ENCODE assay signal across 23 cellular contexts in genomic region chr2:30636311-30636710, GRCh38.
"Had no signal": no experiment of that assay in that cellular context is flagged by ENCODE, and none has a peak within 500 bp of the region (broad histone marks: within the 10 kb centered on the region; RNA-seq: fewer than 3 reads in every experiment).

No MANE protein-coding gene starts in this region.

- H2AFZ ChIP-seq: neural progenitor cell had no signal

- H3K9ac ChIP-seq: neural progenitor cell had no signal

- H3K27ac ChIP-seq: cardiac muscle cell, esophagus squamous epithelium, gastrocnemius medialis, left ventricle myocardium inferior, neural progenitor cell, ovary, prostate gland, thoracic aorta had no signal

- H3K27me3 ChIP-seq: cardiac muscle cell, esophagus squamous epithelium, gastrocnemius medialis, neural progenitor cell, ovary, spleen had no signal

- H3K4me1 ChIP-seq: esophagus squamous epithelium, prostate gland had no signal

- H3K4me3 ChIP-seq: cardiac muscle cell, esophagus squamous epithelium, gastrocnemius medialis, left ventricle myocardium inferior, neural progenitor cell, ovary, prostate gland, spleen, thoracic aorta had no signal

- H3K36me3 ChIP-seq: cardiac muscle cell, gastrocnemius medialis, neural progenitor cell, ovary, prostate gland, thoracic aorta had no signal

- H3K9me3 ChIP-seq: esophagus squamous epithelium, gastrocnemius medialis, left ventricle myocardium inferior, ovary, prostate gland, spleen, thoracic aorta had no signal

- DNase-seq: activated B cell treated with CpG ODN at 0.5 μM for 24 hours; activated CD4-positive, alpha-beta T cell treated with anti-CD3 and anti-CD28 coated beads for 36 hours; activated CD4-positive, alpha-beta T cell treated with anti-CD3 and anti-CD28 coated beads, Interleukin-2, amount 50 U/mL, for 48 hours; activated CD8-positive, alpha-beta memory T cell treated with anti-CD3 and anti-CD28 coated beads, Interleukin-2, amount 50 U/mL, for 48 hours; activated naive CD4-positive, alpha-beta T cell treated with anti-CD3 and anti-CD28 coated beads for 36 hours; activated T-cell treated with anti-CD3 and anti-CD28 coated beads, Interleukin-2, amount 50 U/mL, for 48 hours; cortex of kidney; endodermal cell; esophagus squamous epithelium; gastrocnemius medialis; hippocampal formation; kidney glomerular epithelial cell; left ventricle myocardium inferior; naive thymus-derived CD8-positive, alpha-beta T cell; ovary; spleen; stimulated activated CD4-positive, alpha-beta T cell treated with anti-CD3 and anti-CD28 coated beads, Interleukin-4, amount 100 ng/mL, for 1 hour; stimulated activated naive CD4-positive, alpha-beta T cell treated with Interleukin-2 at 50 U/mL for 16 hours; T-helper 9 cell had no signal

- ATAC-seq: activated CD4-positive, alpha-beta T cell treated with anti-CD3 and anti-CD28 coated beads for 36 hours; gastrocnemius medialis; naive thymus-derived CD8-positive, alpha-beta T cell had no signal

- H3K4me2 ChIP-seq: neural progenitor cell had no signal
